Comparison of ENCODE assay signal across 28 cellular contexts in the genomic region with DNA sequence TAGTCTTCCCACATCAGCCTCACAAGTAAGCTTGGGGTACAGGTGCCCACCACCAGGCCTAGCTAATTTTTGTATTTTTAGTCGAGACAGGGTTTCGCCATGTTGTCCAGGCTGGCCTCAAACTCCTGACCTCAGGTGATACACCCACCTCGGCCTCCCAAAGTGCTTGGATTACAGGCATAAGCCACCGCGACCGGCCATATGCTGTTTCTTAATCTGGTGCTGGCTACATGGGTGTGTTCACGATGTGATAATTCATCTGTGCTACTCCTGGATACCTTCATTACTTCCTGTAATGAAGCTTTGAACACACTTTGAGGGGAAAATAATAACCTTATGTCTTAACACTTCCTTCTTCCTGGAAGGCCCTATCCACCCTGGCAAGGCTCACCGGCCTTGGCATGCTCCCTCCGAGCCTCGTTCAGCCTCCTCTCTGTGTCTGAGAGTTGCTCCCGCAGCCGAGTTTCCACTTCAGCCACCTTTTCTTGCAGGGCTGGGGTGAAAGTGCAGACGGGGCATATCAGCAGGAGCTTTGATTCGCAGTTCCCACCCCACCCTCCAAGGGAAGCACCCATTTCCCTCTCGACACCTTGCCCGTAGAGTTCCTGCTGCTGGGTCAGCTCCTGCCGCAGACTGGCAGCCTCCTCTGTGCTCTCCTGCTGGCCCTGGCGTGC. TPM values are rescaled to one million over a fixed set of nuclear protein-coding genes. Genes with fewer than 3 reads are reported as not detected.
"Had no signal": no experiment of that assay in that cellular context is flagged by ENCODE, and none has a peak within 500 bp of the region (broad histone marks: within the 10 kb centered on the region; RNA-seq: fewer than 3 reads in every experiment).

No MANE protein-coding gene starts in this region.

- H3K27ac Mint-ChIP-seq: activated CD4-positive, alpha-beta memory T cell treated with anti-CD3 and anti-CD28 coated beads, Interleukin-2, amount 10 ng/mL, durations not matched to agents 7 days and 5 days; activated naive CD4-positive, alpha-beta T cell treated with anti-CD3 and anti-CD28 coated beads, Interleukin-2, amount 10 ng/mL, durations not matched to agents 7 days and 5 days; activated T-cell treated with anti-CD3 and anti-CD28 coated beads, Interleukin-2, amount 50 U/mL, for 72 hours; stimulated activated memory B cell treated with anti-CD40 and anti-IgM and Interleukin-4, amounts not matched to agents 10 μg/mL and 1 μg/mL and 100 μg/mL, for 72 hours; T-helper 1 cell treated with Interleukin-12 subunit alpha and Interleukin-12 subunit beta and Interleukin-4 antibody, amounts not matched to agents 30 μg/mL and 1 μg/mL, for 36 hours had no signal

- ATAC-seq: activated T-cell treated with anti-CD3 and anti-CD28 coated beads, Interleukin-2, amount 50 U/mL, for 72 hours; esophagus mucosa; left ventricle myocardium superior; right lobe of liver; stimulated activated memory B cell treated with anti-CD40 and anti-IgM and Interleukin-4, amounts not matched to agents 10 μg/mL and 1 μg/mL and 100 μg/mL, for 72 hours had no signal

- H3K27me3 ChIP-seq: cardiac muscle cell, right lobe of liver, vagina had no signal

- H3K9me3 ChIP-seq: right lobe of liver, vagina had no signal

- H3K36me3 ChIP-seq: cardiac muscle cell, right lobe of liver had no signal

- H3K4me3 Mint-ChIP-seq: activated CD4-positive, alpha-beta memory T cell treated with anti-CD3 and anti-CD28 coated beads, Interleukin-2, amount 10 ng/mL, durations not matched to agents 7 days and 5 days; activated naive CD4-positive, alpha-beta T cell treated with anti-CD3 and anti-CD28 coated beads, Interleukin-2, amount 10 ng/mL, durations not matched to agents 7 days and 5 days; activated T-cell treated with anti-CD3 and anti-CD28 coated beads, Interleukin-2, amount 50 U/mL, for 72 hours; naive B cell; stimulated activated memory B cell treated with anti-CD40 and anti-IgM and Interleukin-4, amounts not matched to agents 10 μg/mL and 1 μg/mL and 100 μg/mL, for 72 hours; T-helper 1 cell treated with Interleukin-12 subunit alpha and Interleukin-12 subunit beta and Interleukin-4 antibody, amounts not matched to agents 30 μg/mL and 1 μg/mL, for 36 hours had no signal

- H3K27me3 Mint-ChIP-seq: activated CD4-positive, alpha-beta memory T cell treated with anti-CD3 and anti-CD28 coated beads, Interleukin-2, amount 10 ng/mL, durations not matched to agents 7 days and 5 days; naive B cell; stimulated activated memory B cell treated with anti-CD40 and anti-IgM and Interleukin-4, amounts not matched to agents 10 μg/mL and 1 μg/mL and 100 μg/mL, for 72 hours had no signal

- H3K27ac ChIP-seq: cardiac muscle cell, right lobe of liver, vagina had no signal

- DNase-seq: activated CD4-positive, alpha-beta memory T cell treated with anti-CD3 and anti-CD28 coated beads, Interleukin-2, amount 10 ng/mL, durations not matched to agents 7 days and 5 days; activated CD4-positive, alpha-beta T cell treated with anti-CD3 and anti-CD28 coated beads for 48 hours; activated effector memory CD4-positive, alpha-beta T cell treated with Interleukin-2 at 50 U/mL for 16 hours; activated naive CD4-positive, alpha-beta T cell treated with anti-CD3 and anti-CD28 coated beads, Interleukin-2, amount 10 ng/mL, durations not matched to agents 7 days and 5 days; activated T-cell treated with anti-CD3 and anti-CD28 coated beads, Interleukin-2, amount 50 U/mL, for 72 hours; amygdala; dermis blood vessel endothelial cell; effector memory CD4-positive, alpha-beta T cell; hippocampal formation; kidney glomerular epithelial cell; left ventricle myocardium superior; mammary epithelial cell; midbrain; naive B cell; right lobe of liver; stimulated activated CD4-positive, alpha-beta T cell treated with anti-CD3 and anti-CD28 coated beads, Interleukin-2, amount 100 ng/mL, for 24 hours; T1000; trophoblast cell had no signal

- H3K4me3 ChIP-seq: cardiac muscle cell, right lobe of liver, skin epidermis, vagina had no signal

- H3K4me1 ChIP-seq: right lobe of liver had no signal

- H3K9me3 Mint-ChIP-seq: activated CD4-positive, alpha-beta memory T cell treated with anti-CD3 and anti-CD28 coated beads, Interleukin-2, amount 10 ng/mL, durations not matched to agents 7 days and 5 days; activated naive CD4-positive, alpha-beta T cell treated with anti-CD3 and anti-CD28 coated beads, Interleukin-2, amount 10 ng/mL, durations not matched to agents 7 days and 5 days; activated T-cell treated with anti-CD3 and anti-CD28 coated beads, Interleukin-2, amount 50 U/mL, for 72 hours; naive B cell; stimulated activated memory B cell treated with anti-CD40 and anti-IgM and Interleukin-4, amounts not matched to agents 10 μg/mL and 1 μg/mL and 100 μg/mL, for 72 hours; T-helper 1 cell treated with Interleukin-12 subunit alpha and Interleukin-12 subunit beta and Interleukin-4 antibody, amounts not matched to agents 30 μg/mL and 1 μg/mL, for 36 hours had no signal

- H3K4me1 Mint-ChIP-seq: activated naive CD4-positive, alpha-beta T cell treated with anti-CD3 and anti-CD28 coated beads, Interleukin-2, amount 10 ng/mL, durations not matched to agents 7 days and 5 days had no signal

RNA-seq across cellular contexts. Expression of gene PSORS1C2, which starts 5.6 kb away (rescaled TPM):
- total RNA-seq: activated CD4-positive, alpha-beta memory T cell treated with anti-CD3 and anti-CD28 coated beads, Interleukin-2, amount 10 ng/mL, durations not matched to agents 7 days and 5 days; activated T-cell treated with anti-CD3 and anti-CD28 coated beads, Interleukin-2, amount 50 U/mL, for 72 hours; cardiac muscle cell; dermis blood vessel endothelial cell; frontal cortex; left ventricle myocardium superior; mammary epithelial cell; omental fat pad; right lobe of liver; temporal lobe; vagina had no signal
- polyA plus RNA-seq: cardiac muscle cell, mammary epithelial cell, neural cell had no signal

RNA-seq across cellular contexts. Expression of gene CDSN, which starts 24.2 kb away (rescaled TPM):
- total RNA-seq: activated CD4-positive, alpha-beta memory T cell treated with anti-CD3 and anti-CD28 coated beads, Interleukin-2, amount 10 ng/mL, durations not matched to agents 7 days and 5 days; activated T-cell treated with anti-CD3 and anti-CD28 coated beads, Interleukin-2, amount 50 U/mL, for 72 hours; cardiac muscle cell; dermis blood vessel endothelial cell; frontal cortex; left ventricle myocardium superior; omental fat pad; right lobe of liver; temporal lobe had no signal
- polyA plus RNA-seq: cardiac muscle cell, neural cell had no signal

RNA-seq across cellular contexts. Expression of gene POU5F1, which starts 26.0 kb away (rescaled TPM):
- total RNA-seq: activated CD4-positive, alpha-beta memory T cell treated with anti-CD3 and anti-CD28 coated beads, Interleukin-2, amount 10 ng/mL, durations not matched to agents 7 days and 5 days; frontal cortex; temporal lobe had no signal
- polyA plus RNA-seq: cardiac muscle cell, neural cell had no signal
